ENCODE assay signal across 20 cellular contexts in genomic region chr17:83185023-83186002, GRCh38.
DNase-seq lines count a peak whose midpoint lies in the region; ATAC-seq and TF ChIP-seq lines count a peak whose summit lies in the region.
"Had no signal": no experiment of that assay in that cellular context is flagged by ENCODE, and none has a peak within 500 bp of the region (broad histone marks: within the 10 kb centered on the region; RNA-seq: fewer than 3 reads in every experiment).

No MANE protein-coding gene starts in this region.

- ATAC-seq in lung (ENCODE audit: insufficient read depth, low FRiP score) = no peak
- ATAC-seq in effector memory CD8-positive, alpha-beta T cell (replicated peaks) = no peak
- ATAC-seq: naive thymus-derived CD8-positive, alpha-beta T cell; T-helper 17 cell had no signal

- peaks cover 12% of the 10 kb centered on the region for H3K4me1 Mint-ChIP-seq in activated T-helper 2 cell treated with anti-CD3 and anti-CD28 coated beads, Interferon-gamma antibody, Interleukin-2, Interleukin-4, amounts not matched to agents 10 μg/mL and 5 μg/mL and 100 μg/mL, durations not matched to agents 14 hours and 24 hours and 36 hours (ENCODE audit: low read depth)
- H3K4me1 Mint-ChIP-seq in effector memory CD8-positive, alpha-beta T cell (ENCODE audit: low read depth in 2 of 2) = peaks cover 4 to 6% of the 10 kb centered on the region in 2 donors
- H3K4me1 Mint-ChIP-seq: activated naive CD8-positive, alpha-beta T cell treated with anti-CD3 and anti-CD28 coated beads for 36 hours had no signal

- H3K36me3 ChIP-seq in lung (ENCODE audit: control insufficient read depth in 2 of 2, insufficient read depth in 2 of 2, low read length in 2 of 2) (no peaks in the 10 kb centered on the region), tibial nerve (no peaks in the 10 kb centered on the region), prostate gland (no peaks in the 10 kb centered on the region)
- H3K36me3 ChIP-seq: esophagus muscularis mucosa, SJCRH30, thoracic aorta had no signal

- H3K4me3 ChIP-seq in lung (no peak overlapping the region), tibial nerve (no peak overlapping the region), prostate gland (no peak overlapping the region)
- H3K4me3 ChIP-seq: esophagus muscularis mucosa, SJCRH30, thoracic aorta had no signal

- TF ChIP-seq POLR2A in tibial nerve (IDR thresholded peaks at IDR 0.05) = no peak
- no peak for TF ChIP-seq POLR2A in prostate gland (IDR thresholded peaks at IDR 0.05)

- no peaks in the 10 kb centered on the region for H3K27me3 Mint-ChIP-seq in activated T-helper 2 cell treated with anti-CD3 and anti-CD28 coated beads, Interferon-gamma antibody, Interleukin-2, Interleukin-4, amounts not matched to agents 10 μg/mL and 5 μg/mL and 100 μg/mL, durations not matched to agents 14 hours and 24 hours and 36 hours (ENCODE audit: low read depth)
- no peaks in the 10 kb centered on the region for H3K27me3 Mint-ChIP-seq in effector memory CD8-positive, alpha-beta T cell
- H3K27me3 Mint-ChIP-seq: activated naive CD8-positive, alpha-beta T cell treated with anti-CD3 and anti-CD28 coated beads for 36 hours; CD4-positive, alpha-beta T cell; naive thymus-derived CD8-positive, alpha-beta T cell; T-helper 17 cell had no signal

- no peak overlapping the region for H3K4me3 Mint-ChIP-seq in activated T-helper 2 cell treated with anti-CD3 and anti-CD28 coated beads, Interferon-gamma antibody, Interleukin-2, Interleukin-4, amounts not matched to agents 10 μg/mL and 5 μg/mL and 100 μg/mL, durations not matched to agents 14 hours and 24 hours and 36 hours (ENCODE audit: low read depth)
- no peak overlapping the region for H3K4me3 Mint-ChIP-seq in effector memory CD8-positive, alpha-beta T cell
- H3K4me3 Mint-ChIP-seq: activated naive CD8-positive, alpha-beta T cell treated with anti-CD3 and anti-CD28 coated beads for 36 hours; brain; CD4-positive, alpha-beta T cell; HFFc6; memory B cell; naive thymus-derived CD8-positive, alpha-beta T cell; T-helper 17 cell had no signal

- peak; percentile 5 to 15 for DNase-seq in activated T-cell treated with anti-CD3 and anti-CD28 coated beads, Interleukin-2, amount 50 U/mL, for 48 hours
- DNase-seq in activated T-cell treated with anti-CD3 and anti-CD28 coated beads for 4 hours (no peak), lung (ENCODE audit: low spot score) (peak; percentile 24), tibial nerve (ENCODE audit: low spot score in 2 of 2) (peak; percentile 4), NCI-H2107 (lab: John Stamatoyannopoulos, UW) (no peak), prostate gland (ENCODE audit: low spot score) (no peak)
- DNase-seq in activated T-helper 2 cell treated with anti-CD3 and anti-CD28 coated beads, Interferon-gamma antibody, Interleukin-2, Interleukin-4, amounts not matched to agents 10 μg/mL and 5 μg/mL and 100 μg/mL, durations not matched to agents 14 hours and 24 hours and 36 hours (ENCODE audit: low spot score) = peak; percentile 3
- no peak for DNase-seq in effector memory CD8-positive, alpha-beta T cell
- DNase-seq: activated naive CD8-positive, alpha-beta T cell treated with anti-CD3 and anti-CD28 coated beads for 36 hours; CD4-positive, alpha-beta T cell; HFFc6; NCI-H1105; stimulated activated CD4-positive, alpha-beta T cell treated with anti-CD3 and anti-CD28 coated beads, Interleukin-12 subunit alpha, Interleukin-12 subunit beta, amount 100 ng/mL, for 4 hours; T-helper 17 cell had no signal

- TF ChIP-seq CTCF in lung (IDR thresholded peaks at IDR 0.05; ENCODE audit: control extremely low read depth, extremely low read depth) = no peak
- TF ChIP-seq CTCF in tibial nerve (IDR thresholded peaks at IDR 0.05) = no peak
- no peak for TF ChIP-seq CTCF in prostate gland (IDR thresholded peaks at IDR 0.05)

- H3K9me3 Mint-ChIP-seq in activated T-helper 2 cell treated with anti-CD3 and anti-CD28 coated beads, Interferon-gamma antibody, Interleukin-2, Interleukin-4, amounts not matched to agents 10 μg/mL and 5 μg/mL and 100 μg/mL, durations not matched to agents 14 hours and 24 hours and 36 hours = peaks cover 13% of the 10 kb centered on the region
- H3K9me3 Mint-ChIP-seq in effector memory CD8-positive, alpha-beta T cell = no peaks in the 10 kb centered on the region
- H3K9me3 Mint-ChIP-seq: CD4-positive, alpha-beta T cell; naive thymus-derived CD8-positive, alpha-beta T cell had no signal

- H3K36me3 Mint-ChIP-seq in activated T-helper 2 cell treated with anti-CD3 and anti-CD28 coated beads, Interferon-gamma antibody, Interleukin-2, Interleukin-4, amounts not matched to agents 10 μg/mL and 5 μg/mL and 100 μg/mL, durations not matched to agents 14 hours and 24 hours and 36 hours (ENCODE audit: low read depth) = peaks cover 7% of the 10 kb centered on the region
- peaks cover 5% of the 10 kb centered on the region for H3K36me3 Mint-ChIP-seq in effector memory CD8-positive, alpha-beta T cell (ENCODE audit: insufficient read depth)
- H3K36me3 Mint-ChIP-seq: activated naive CD8-positive, alpha-beta T cell treated with anti-CD3 and anti-CD28 coated beads for 36 hours; brain had no signal

- H3K9me3 ChIP-seq in lung (ENCODE audit: control insufficient read depth in 2 of 2, insufficient read depth in 1 of 2, low read length in 1 of 2) = peaks cover 0 to 1% of the 10 kb centered on the region in 2 donors
- peaks cover 0 to 8% (median 0%) of the 10 kb centered on the region in 4 donors for H3K9me3 ChIP-seq in tibial nerve
- H3K9me3 ChIP-seq in prostate gland = no peaks in the 10 kb centered on the region
- H3K9me3 ChIP-seq: thoracic aorta had no signal

- peaks cover 0 to 17% of the 10 kb centered on the region in 2 donors for H3K4me1 ChIP-seq in lung (ENCODE audit: control insufficient read depth in 2 of 2, insufficient read depth in 2 of 2, low read length in 2 of 2)
- H3K4me1 ChIP-seq in tibial nerve = peaks cover 0 to 43% (median 12%) of the 10 kb centered on the region in 4 donors
- H3K4me1 ChIP-seq in prostate gland (replicated peaks) = no peaks in the 10 kb centered on the region

- WGBS in lung, 2 donors = 93 to 99% methylated on average over 9 of the region's 9 CpGs
- 83 to 94% methylated on average over 8 to 9 of the region's 9 CpGs for WGBS in tibial nerve, 2 donors
- 91% methylated on average over 9 of the region's 9 CpGs for WGBS in prostate gland

- no peaks in the 10 kb centered on the region for H3K27me3 ChIP-seq in lung (ENCODE audit: control insufficient read depth, insufficient read depth)
- no peaks in the 10 kb centered on the region for H3K27me3 ChIP-seq in tibial nerve
- H3K27me3 ChIP-seq in prostate gland (replicated peaks; ENCODE audit: insufficient read depth) = no peaks in the 10 kb centered on the region
- H3K27me3 ChIP-seq: esophagus muscularis mucosa, SJCRH30 had no signal

- intact Hi-C loops in activated T-helper 2 cell treated with anti-CD3 and anti-CD28 coated beads, Interferon-gamma antibody, Interleukin-2, Interleukin-4, amounts not matched to agents 10 μg/mL and 5 μg/mL and 100 μg/mL, durations not matched to agents 14 hours and 24 hours and 36 hours (cut with micrococcal nuclease) = no loop called here
- intact Hi-C loops in prostate gland (cut with DNase I) = no loop called here

- H3K27ac ChIP-seq in lung (ENCODE audit: low read depth in 1 of 2, low read length in 1 of 2) (no peak overlapping the region), tibial nerve (peak overlapping the region in 1 of 4 donors; percentile 74), prostate gland (no peak overlapping the region)
- H3K27ac ChIP-seq: esophagus muscularis mucosa, SJCRH30, thoracic aorta had no signal

- no peak overlapping the region for H3K27ac Mint-ChIP-seq in activated T-helper 2 cell treated with anti-CD3 and anti-CD28 coated beads, Interferon-gamma antibody, Interleukin-2, Interleukin-4, amounts not matched to agents 10 μg/mL and 5 μg/mL and 100 μg/mL, durations not matched to agents 14 hours and 24 hours and 36 hours
- no peak overlapping the region for H3K27ac Mint-ChIP-seq in effector memory CD8-positive, alpha-beta T cell
- H3K27ac Mint-ChIP-seq: activated naive CD8-positive, alpha-beta T cell treated with anti-CD3 and anti-CD28 coated beads for 36 hours; CD4-positive, alpha-beta T cell; HFFc6; memory B cell; naive thymus-derived CD8-positive, alpha-beta T cell; T-helper 17 cell had no signal

- no peak for TF ChIP-seq EP300 in tibial nerve (IDR thresholded peaks at IDR 0.05)

Comparison
In these comparisons a context has a peak if more than half of its experiments do, and no peak if none do; other contexts are left out.
1. DNase-seq: peak in activated T-cell treated with anti-CD3 and anti-CD28 coated beads, Interleukin-2, amount 50 U/mL, for 48 hours (2 of 2), activated T-helper 2 cell treated with anti-CD3 and anti-CD28 coated beads, Interferon-gamma antibody, Interleukin-2, Interleukin-4, amounts not matched to agents 10 μg/mL and 5 μg/mL and 100 μg/mL, durations not matched to agents 14 hours and 24 hours and 36 hours (single experiment), lung (single experiment) and tibial nerve (2 of 2); none in activated T-cell treated with anti-CD3 and anti-CD28 coated beads for 4 hours (single experiment), NCI-H2107 (single experiment), prostate gland (single experiment) and effector memory CD8-positive, alpha-beta T cell (0 of 3).